21 cellular contexts compared by ENCODE assay signal in genomic region chr16:27754788-27755690, GRCh38.
DNase-seq lines count a peak whose midpoint lies in the region; ATAC-seq, FAIRE-seq and TF ChIP-seq lines count a peak whose summit lies in the region.
"Had no signal": no experiment of that assay in that cellular context is flagged by ENCODE, and none has a peak within 500 bp of the region (broad histone marks: within the 10 kb centered on the region; RNA-seq: fewer than 3 reads in every experiment).

No MANE protein-coding gene starts in this region.

- no TSS peak for BruUV-seq in K562 (replicated peaks; lab: Mats Ljungman, UMichigan)

- H2AFZ ChIP-seq in DND-41 (ENCODE audit: low read depth, low read length) (no peak overlapping the region), K562 (ENCODE audit: low read depth, low read length) (no peak overlapping the region), neuronal stem cell (ENCODE audit: low read length) (no peak overlapping the region)
- H2AFZ ChIP-seq: GM23248 had no signal

- intact Hi-C loops in K562 (cut with micrococcal nuclease) = no loop called here

- no peak overlapping the region for H3K4ac ChIP-seq in neuronal stem cell (ENCODE audit: low read length)

- no peak overlapping the region for H3K18ac ChIP-seq in neuronal stem cell (ENCODE audit: low read length)

- no peak overlapping the region for H2BK15ac ChIP-seq in neuronal stem cell (ENCODE audit: low read length)

- DNase-seq in DND-41 = no peak
- peak in 3 of 4 experiments; percentile 18 to 75 (median 68) for DNase-seq in K562 (ENCODE audit: extremely low read depth in 1 of 4, low spot score in 3 of 4)
- DNase-seq in neuronal stem cell (ENCODE audit: low spot score) = no peak
- no peak for DNase-seq in activated naive CD4-positive, alpha-beta T cell treated with anti-CD3 and anti-CD28 coated beads, Interleukin-2, amount 50 U/mL, for 16 hours
- DNase-seq in H7 = no peak
- DNase-seq: ACHN; AML-193; Calu3; CD4-positive, alpha-beta T cell; DMS53; GM23248; NCI-H1092; NCI-H146; NCI-H2081; NCI-H510A treated with DMSO at 0.1 percent for 48 hours; Peyer's patch; Right ventricle myocardium superior; SK-N-SH had no signal

- TF ChIP-seq RAD21 in K562 (CRISPR knock-in tag; conservative IDR thresholded peaks at IDR 0.05 in 1 of 2, IDR thresholded peaks at IDR 0.05 in 1 of 2) = no peak

- H2AK5ac ChIP-seq in neuronal stem cell (ENCODE audit: low read depth, low read length) = no peak overlapping the region

- peak; percentile 56 for FAIRE-seq in K562 (lab: Jason Lieb, UNC)

- POLR2A ChIA-PET in K562 (lab: Yijun Ruan, JAX) = interaction anchor here (0.9 to 1.7 kb wide), 2 partner anchors 21 to 29 kb away, joined by 3 to 5 read pairs; no protein-coding TSS in a partner anchor

- CTCF ChIA-PET in K562 (lab: Yijun Ruan, JAX; ENCODE audit: low intra/inter-chr PET ratio) = no interaction called here

- ATAC-seq in DND-41 (ENCODE audit: insufficient read depth, low read depth) = no peak
- ATAC-seq in K562 = no peak
- ATAC-seq in GM18868 (IDR thresholded peaks at IDR 0.05; ENCODE audit: unreplicated experiment) = no peak

- H3K9me1 ChIP-seq in K562 (ENCODE audit: control insufficient read depth, insufficient read depth, low read length) = peaks cover 8% of the 10 kb centered on the region

- H3K79me2 ChIP-seq in DND-41 (ENCODE audit: insufficient read depth, low read length) (no peaks in the 10 kb centered on the region), K562 (ENCODE audit: control insufficient read depth, insufficient read depth, low read length) (no peaks in the 10 kb centered on the region)

- no peak overlapping the region for H4K8ac ChIP-seq in neuronal stem cell (ENCODE audit: low read depth, low read length)

- 66% methylated on average over 11 of the region's 11 CpGs for whole genome bisulfite sequencing in K562 (ENCODE audit: insufficient coverage, low coverage, missing lambda C conversion rate)
- no CpG with 5 or more reads among the region's 11 CpGs for WGBS in neuronal stem cell (ENCODE audit: extremely low coverage in 2 of 2, insufficient read length in 2 of 2, insufficient replicate concordance in 1 of 2), 2 donors

- peak overlapping the region; percentile 77 for H3K27ac ChIP-seq in BLaER1
- H3K27ac ChIP-seq in DND-41 (ENCODE audit: low read length) = no peak overlapping the region
- no peak overlapping the region for H3K27ac ChIP-seq in K562 (ENCODE audit: extremely low read depth, low read depth, low read length)
- no peak overlapping the region for H3K27ac ChIP-seq in neuronal stem cell (replicated peaks; ENCODE audit: low read length)
- H3K27ac ChIP-seq: GM23248, KMS-11, Peyer's patch had no signal

- H3K4me1 ChIP-seq in BLaER1 (peaks cover 66% of the 10 kb centered on the region), DND-41 (ENCODE audit: insufficient read depth, low read length) (no peaks in the 10 kb centered on the region), K562 (replicated peaks in 1 of 2; ENCODE audit: control insufficient read depth in 2 of 2, insufficient read depth in 2 of 2, low read length in 2 of 2) (peaks cover 25 to 31% of the 10 kb centered on the region in 2 experiments; a peak in 4 of 5 replicates), neuronal stem cell (ENCODE audit: control insufficient read depth in 2 of 2, insufficient read depth in 1 of 2, low read depth in 1 of 2, low read length in 2 of 2) (peaks cover 0 to 11% of the 10 kb centered on the region in 2 donors)
- H3K4me1 ChIP-seq: Peyer's patch had no signal

- TF ChIP-seq CTCF in DND-41 (IDR thresholded peaks at IDR 0.05; ENCODE audit: borderline replicate concordance, extremely low read depth, low read length, poor library complexity, severe bottlenecking) = peak; percentile 7
- TF ChIP-seq CTCF in K562 (IDR thresholded peaks at IDR 0.05 in 2 of 3, conservative IDR thresholded peaks at IDR 0.05 in 1 of 3; ENCODE audit: insufficient read depth in 2 of 3, low read depth in 1 of 3, low read length in 3 of 3) = peak in 2 of 3 experiments; percentile 24 to 27; a peak in 2 of 6 replicates

- H3K4me3 ChIP-seq in BLaER1 (no peak overlapping the region), DND-41 (ENCODE audit: low read depth in 1 of 2, low read length in 2 of 2) (no peak overlapping the region), K562 (no peak overlapping the region), neuronal stem cell (ENCODE audit: low read length in 2 of 2) (peak overlapping the region in 1 of 2 donors; percentile 65), H7 (ENCODE audit: insufficient read depth, low read depth, low read length) (no peak overlapping the region)
- H3K4me3 ChIP-seq: GM23248, Peyer's patch had no signal

- no peaks in the 10 kb centered on the region for H4K20me1 ChIP-seq in BLaER1
- no peaks in the 10 kb centered on the region; the same call in 1 of the 2 replicates for H4K20me1 ChIP-seq in DND-41 (ENCODE audit: insufficient read depth, low read length)
- H4K20me1 ChIP-seq in K562 (replicated peaks; ENCODE audit: control insufficient read depth, insufficient read depth, low read length) = no peaks in the 10 kb centered on the region

- no peak overlapping the region for H2BK12ac ChIP-seq in neuronal stem cell (ENCODE audit: low read length)

- H3K4me2 ChIP-seq in BLaER1 = peak overlapping the region; percentile 72
- no peak overlapping the region for H3K4me2 ChIP-seq in DND-41 (ENCODE audit: insufficient read depth, low read length)
- H3K4me2 ChIP-seq in K562 (ENCODE audit: insufficient read depth, low read length) = peak overlapping the region; percentile 3; the same call in 1 of the 2 replicates
- H3K4me2 ChIP-seq in neuronal stem cell (ENCODE audit: insufficient read depth, low read length, poor library complexity, severe bottlenecking) = no peak overlapping the region
- H3K4me2 ChIP-seq: KMS-11, SK-N-SH had no signal

- no peaks in the 10 kb centered on the region for H3K9me3 ChIP-seq in BLaER1
- H3K9me3 ChIP-seq in DND-41 (ENCODE audit: insufficient read depth, low read length, severe bottlenecking) = no peaks in the 10 kb centered on the region
- H3K9me3 ChIP-seq in K562 (replicated peaks; ENCODE audit: control insufficient read depth, insufficient read depth, low read depth, low read length) = no peaks in the 10 kb centered on the region
- no peaks in the 10 kb centered on the region for H3K9me3 ChIP-seq in neuronal stem cell (replicated peaks in 1 of 2; ENCODE audit: control insufficient read depth in 2 of 2, insufficient read depth in 1 of 2, low read depth in 1 of 2, low read length in 2 of 2)
- H3K9me3 ChIP-seq: Peyer's patch, SK-N-SH had no signal

- H3K9ac ChIP-seq in BLaER1 (peak overlapping the region; percentile 42), DND-41 (ENCODE audit: low read depth, low read length) (no peak overlapping the region), K562 (ENCODE audit: insufficient read depth in 1 of 2, low read depth in 2 of 2, low read length in 2 of 2) (peak overlapping the region in 1 of 2 experiments; percentile 72; a peak in 1 of 4 replicates), neuronal stem cell (ENCODE audit: low read depth, low read length, poor library complexity) (no peak overlapping the region)
- H3K9ac ChIP-seq: GM23248, KMS-11, SK-N-SH had no signal

- TF ChIP-seq POLR2A in K562 (conservative IDR thresholded peaks at IDR 0.05) = no peak

- TF ChIP-seq EP300 in K562 (IDR thresholded peaks at IDR 0.05; ENCODE audit: low read length) = no peak

- H4K91ac ChIP-seq in neuronal stem cell (ENCODE audit: low read depth, low read length, poor library complexity) = no peak overlapping the region

- H3K36me3 ChIP-seq in BLaER1 = peaks cover 8% of the 10 kb centered on the region
- no peaks in the 10 kb centered on the region for H3K36me3 ChIP-seq in DND-41 (ENCODE audit: insufficient read depth, low read length)
- no peaks in the 10 kb centered on the region for H3K36me3 ChIP-seq in K562 (ENCODE audit: control insufficient read depth, insufficient read depth, low read length)
- peaks cover under 1 to 27% of the 10 kb centered on the region in 2 donors for H3K36me3 ChIP-seq in neuronal stem cell (replicated peaks in 1 of 2; ENCODE audit: control insufficient read depth in 2 of 2, insufficient read depth in 2 of 2, low read length in 2 of 2)
- no peaks in the 10 kb centered on the region for H3K36me3 ChIP-seq in H7 (replicated peaks; ENCODE audit: control insufficient read depth, insufficient read depth, low read length)

- H3K79me1 ChIP-seq in neuronal stem cell (ENCODE audit: low read depth, low read length) = no peaks in the 10 kb centered on the region

- H3K27me3 ChIP-seq in BLaER1 (no peaks in the 10 kb centered on the region), DND-41 (ENCODE audit: insufficient read depth, low read length, poor library complexity) (no peaks in the 10 kb centered on the region), K562 (ENCODE audit: control insufficient read depth in 2 of 2, insufficient read depth in 2 of 2, low read length in 2 of 2) (no peaks in the 10 kb centered on the region), neuronal stem cell (ENCODE audit: control insufficient read depth in 3 of 3, insufficient read depth in 3 of 3, low read depth in 1 of 3, low read length in 3 of 3) (no peaks in the 10 kb centered on the region), H7 (ENCODE audit: control insufficient read depth, insufficient read depth, low read length) (no peaks in the 10 kb centered on the region)
- H3K27me3 ChIP-seq: Peyer's patch had no signal

- H3K23ac ChIP-seq in neuronal stem cell (ENCODE audit: low read depth, low read length, poor library complexity) = peak overlapping the region; percentile 27

- no peak overlapping the region for H2BK120ac ChIP-seq in neuronal stem cell (ENCODE audit: low read depth, low read length)

- H2BK5ac ChIP-seq in neuronal stem cell (ENCODE audit: low read length) = no peak overlapping the region

- in situ Hi-C loops in K562 (cut with MboI) = no loop called here

- H3K14ac ChIP-seq in neuronal stem cell (ENCODE audit: low read length) = no peak overlapping the region

TF ChIP-seq in K562, 482 proteins besides CTCF, POLR2A, EP300 and RAD21:
- TF ChIP-seq ESRRA (IDR thresholded peaks at IDR 0.05; ENCODE audit: borderline replicate concordance, low read depth) (peak; percentile 86), ZNF507 (tag; conservative IDR thresholded peaks at IDR 0.05) (no peak)

Comparison
In these comparisons a context has a peak if more than half of its experiments do, and no peak if none do; other contexts are left out.
1. H3K4me2 ChIP-seq: peak in BLaER1 (single experiment) and K562 (single experiment); none in DND-41 (single experiment) and neuronal stem cell (single experiment).
2. DNase-seq: peak in K562 (3 of 4); none in DND-41 (single experiment), neuronal stem cell (single experiment), activated naive CD4-positive, alpha-beta T cell treated with anti-CD3 and anti-CD28 coated beads, Interleukin-2, amount 50 U/mL, for 16 hours (single experiment) and H7 (single experiment).